Comparison of ENCODE assay signal across 7 cellular contexts in the genomic region with DNA sequence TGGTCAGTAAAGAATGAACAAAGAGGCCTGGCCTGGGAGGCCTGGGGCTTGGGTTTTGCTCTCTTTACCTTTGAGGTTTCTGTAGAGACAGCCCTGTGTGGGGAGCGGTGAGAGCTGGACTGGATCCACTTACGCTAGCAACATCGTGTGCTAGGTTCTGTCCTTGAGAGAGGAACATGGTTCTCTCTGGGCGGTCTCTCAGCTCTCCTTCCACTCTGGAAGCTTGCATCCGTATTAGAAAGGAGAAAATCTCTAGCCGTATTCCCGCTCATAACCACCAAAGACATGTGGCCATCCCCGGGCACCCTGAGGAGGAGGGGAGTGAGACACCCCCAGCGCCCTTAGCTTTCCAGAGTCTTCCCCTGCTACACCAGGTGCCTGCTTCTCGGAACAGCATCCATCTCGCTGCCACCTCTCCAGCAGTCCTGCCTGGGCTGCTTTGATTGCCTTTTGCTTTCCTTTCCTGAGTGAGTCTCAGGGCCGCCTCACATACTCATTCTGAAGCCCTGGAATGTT. TPM values are rescaled to one million over a fixed set of nuclear protein-coding genes. Genes with fewer than 3 reads are reported as not detected.
DNase-seq lines count a peak whose midpoint lies in the region; ATAC-seq and TF ChIP-seq lines count a peak whose summit lies in the region.

No MANE protein-coding gene starts in this region.

- H3K4me3 ChIP-seq in HEK293 (ENCODE audit: low read depth, low read length), result peak overlapping the region; percentile 90
- H3K4me3 ChIP-seq in iPS-18a (ENCODE audit: low read length), result peak overlapping the region; percentile 84

- H3K9ac ChIP-seq in iPS-18a (ENCODE audit: low read length), result peak overlapping the region; percentile 67

- CTCF ChIA-PET in HEK293 (lab: Yijun Ruan, JAX), result interaction anchor here (0.9 to 3.7 kb wide), 3 partner anchors 10 to 27 kb away, joined by 3 to 20 read pairs (median 8); partner anchors contain the start of gene GRPEL1
- CTCF ChIA-PET in activated CD8-positive, alpha-beta T cell treated with anti-CD3 and anti-CD28 coated beads for 36 hours (lab: Charles Lee), result interaction anchor here (1.0 to 6.5 kb wide), 11 partner anchors 11 to 326 kb away, joined by 3 to 92 read pairs (median 6); partner anchors contain the start of gene GRPEL1

- H3K4me1 Mint-ChIP-seq in activated CD8-positive, alpha-beta T cell treated with anti-CD3 and anti-CD28 coated beads for 36 hours (ENCODE audit: low read depth), result peaks cover 55% of the 10 kb centered on the region
- peaks cover 64% of the 10 kb centered on the region for H3K4me1 Mint-ChIP-seq in stimulated activated effector memory CD8-positive, alpha-beta T cell treated with anti-CD3 and anti-CD28 coated beads, Interleukin-12 subunit alpha, Interleukin-12 subunit beta, amount 100 ng/mL, for 72 hours

- no peak for DNase-seq in activated CD8-positive, alpha-beta T cell treated with anti-CD3 and anti-CD28 coated beads for 36 hours
- DNase-seq in stimulated activated effector memory CD8-positive, alpha-beta T cell treated with anti-CD3 and anti-CD28 coated beads, Interleukin-12 subunit alpha, Interleukin-12 subunit beta, amount 100 ng/mL, for 72 hours (ENCODE audit: low spot score in 2 of 2), result no peak
- DNase-seq in stimulated activated naive CD4-positive, alpha-beta T cell treated with Interleukin-2 at 50 U/mL for 16 hours (lab: John Stamatoyannopoulos, UW), result no peak
- DNase-seq in SIG-M5 (lab: John Stamatoyannopoulos, UW) (no peak), middle frontal gyrus (ENCODE audit: extremely low spot score, low spot score) (no peak)

- H3K36me3 Mint-ChIP-seq in activated CD8-positive, alpha-beta T cell treated with anti-CD3 and anti-CD28 coated beads for 36 hours (ENCODE audit: low read depth), result no peaks in the 10 kb centered on the region
- peaks cover 18% of the 10 kb centered on the region for H3K36me3 Mint-ChIP-seq in stimulated activated effector memory CD8-positive, alpha-beta T cell treated with anti-CD3 and anti-CD28 coated beads, Interleukin-12 subunit alpha, Interleukin-12 subunit beta, amount 100 ng/mL, for 72 hours

- H3K27ac Mint-ChIP-seq in activated CD8-positive, alpha-beta T cell treated with anti-CD3 and anti-CD28 coated beads for 36 hours, result peak overlapping the region; percentile 70
- peak overlapping the region; percentile 94 for H3K27ac Mint-ChIP-seq in stimulated activated effector memory CD8-positive, alpha-beta T cell treated with anti-CD3 and anti-CD28 coated beads, Interleukin-12 subunit alpha, Interleukin-12 subunit beta, amount 100 ng/mL, for 72 hours

- H3K27me3 Mint-ChIP-seq in activated CD8-positive, alpha-beta T cell treated with anti-CD3 and anti-CD28 coated beads for 36 hours, result no peaks in the 10 kb centered on the region

- intact Hi-C loops in activated CD8-positive, alpha-beta T cell treated with anti-CD3 and anti-CD28 coated beads for 36 hours (cut with micrococcal nuclease), result no loop called here

- H3K4me1 ChIP-seq in HEK293 (ENCODE audit: control insufficient read depth, insufficient read depth, low read length) (no peaks in the 10 kb centered on the region), iPS-18a (ENCODE audit: control insufficient read depth, low read depth, low read length) (peaks cover 7% of the 10 kb centered on the region)

- peak overlapping the region; percentile 87 for H3K4me3 Mint-ChIP-seq in activated CD8-positive, alpha-beta T cell treated with anti-CD3 and anti-CD28 coated beads for 36 hours
- peak overlapping the region; percentile 92 for H3K4me3 Mint-ChIP-seq in stimulated activated effector memory CD8-positive, alpha-beta T cell treated with anti-CD3 and anti-CD28 coated beads, Interleukin-12 subunit alpha, Interleukin-12 subunit beta, amount 100 ng/mL, for 72 hours

- POLR2A ChIA-PET in HEK293 (lab: Yijun Ruan, JAX), result interaction anchor here (1.3 to 3.5 kb wide), 3 partner anchors 17 to 37 kb away, joined by 3 to 14 read pairs (median 7); partner anchors contain the start of gene GRPEL1
- POLR2A ChIA-PET in activated CD8-positive, alpha-beta T cell treated with anti-CD3 and anti-CD28 coated beads for 36 hours (lab: Charles Lee), result interaction anchor here (1.0 to 11.1 kb wide), 6 partner anchors 15 to 136 kb away, joined by 3 to 123 read pairs (median 4); partner anchors contain the start of gene GRPEL1

- no peak for TF ChIP-seq CTCF in HEK293 (tag by site-specific recombination; IDR thresholded peaks at IDR 0.05)
- no peak for TF ChIP-seq CTCF in activated CD8-positive, alpha-beta T cell treated with anti-CD3 and anti-CD28 coated beads for 36 hours (IDR thresholded peaks at IDR 0.05)

- peaks cover 37% of the 10 kb centered on the region for H3K27me3 ChIP-seq in iPS-18a (ENCODE audit: control insufficient read depth, insufficient read depth, low read length)

- no peak for ATAC-seq in activated CD8-positive, alpha-beta T cell treated with anti-CD3 and anti-CD28 coated beads for 36 hours
- ATAC-seq in stimulated activated effector memory CD8-positive, alpha-beta T cell treated with anti-CD3 and anti-CD28 coated beads, Interleukin-12 subunit alpha, Interleukin-12 subunit beta, amount 100 ng/mL, for 72 hours, result no peak

- H3K9me3 Mint-ChIP-seq in activated CD8-positive, alpha-beta T cell treated with anti-CD3 and anti-CD28 coated beads for 36 hours, result no peaks in the 10 kb centered on the region
- no peaks in the 10 kb centered on the region for H3K9me3 Mint-ChIP-seq in stimulated activated effector memory CD8-positive, alpha-beta T cell treated with anti-CD3 and anti-CD28 coated beads, Interleukin-12 subunit alpha, Interleukin-12 subunit beta, amount 100 ng/mL, for 72 hours

- H3K27ac ChIP-seq in HEK293 (ENCODE audit: extremely low read depth, low read depth, low read length) (no peak overlapping the region; the same call in 1 of the 2 replicates), iPS-18a (ENCODE audit: low read length) (no peak overlapping the region)

- H3K36me3 ChIP-seq in HEK293 (ENCODE audit: control insufficient read depth in 2 of 2, insufficient read depth in 1 of 2, low read length in 2 of 2) (peaks cover 0 to 17% of the 10 kb centered on the region in 2 experiments; a peak in 1 of 3 replicates), iPS-18a (ENCODE audit: control insufficient read depth, low read depth, low read length) (no peaks in the 10 kb centered on the region)

- H3K9me3 ChIP-seq in HEK293 (ENCODE audit: control insufficient read depth, insufficient read depth, low read depth, low read length) (no peaks in the 10 kb centered on the region), iPS-18a (ENCODE audit: control insufficient read depth, low read depth, low read length) (no peaks in the 10 kb centered on the region)

TF ChIP-seq in HEK293, 187 proteins besides CTCF, POLR2A, EP300 and RAD21:
- 0 out of 2 replicates have a peak, but pooled peaks have one; percentile 15 for TF ChIP-seq ZNF341 (tag by site-specific recombination; IDR thresholded peaks at IDR 0.05; ENCODE audit: low read depth)
- TF ChIP-seq PRDM6 (tag by site-specific recombination; IDR thresholded peaks at IDR 0.05), result no peak
TF ChIP-seq in HEK293: peak in this region for 1.

RNA-seq across cellular contexts. Expression of gene TADA2B, which starts 1.3 kb away (rescaled TPM):
- 10 to 100 TPM in 1 of 2 experiments, 1 to 10 TPM in 1; 7.7 to 10.0 TPM for total RNA-seq in activated CD8-positive, alpha-beta T cell treated with anti-CD3 and anti-CD28 coated beads for 36 hours

RNA-seq across cellular contexts. Expression of gene GRPEL1, which starts 23.4 kb away (rescaled TPM):
- 10 to 100 TPM; 82.4 to 84.5 TPM for total RNA-seq in activated CD8-positive, alpha-beta T cell treated with anti-CD3 and anti-CD28 coated beads for 36 hours
